In the genomic region with DNA sequence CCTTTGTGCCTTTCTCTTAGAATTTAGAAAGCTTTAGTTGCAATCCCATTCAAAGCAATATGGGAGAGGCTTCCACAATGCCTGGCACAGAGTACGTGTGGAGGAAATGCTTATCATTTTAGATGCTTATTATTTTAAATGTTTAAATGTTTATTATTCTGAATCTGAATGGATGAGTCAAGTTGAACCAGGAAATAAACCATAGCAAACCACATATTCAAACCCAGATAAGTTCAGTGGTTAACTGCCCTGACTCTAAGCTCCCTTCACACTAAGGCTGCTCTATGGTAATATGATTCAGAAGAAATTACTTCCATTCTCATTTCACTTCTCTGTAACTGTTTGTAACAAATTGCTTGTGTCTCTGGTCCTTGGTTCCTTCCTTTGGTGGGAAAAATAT, we compare ENCODE assay signal across 11 cellular contexts. TPM values are rescaled to one million over a fixed set of nuclear protein-coding genes. Genes with fewer than 3 reads are reported as not detected.
DNase-seq lines count a peak whose midpoint lies in the region; ATAC-seq and TF ChIP-seq lines count a peak whose summit lies in the region.
"Had no signal": no experiment of that assay in that cellular context is flagged by ENCODE, and none has a peak within 500 bp of the region (broad histone marks: within the 10 kb centered on the region; RNA-seq: fewer than 3 reads in every experiment).

No MANE protein-coding gene starts in this region.

- no peaks in the 10 kb centered on the region for H3K9me3 ChIP-seq in Panc1 (ENCODE audit: control insufficient read depth, insufficient read depth, low read depth, low read length)
- H3K9me3 ChIP-seq: tibial nerve had no signal

- POLR2A ChIA-PET in Panc1 (lab: Charles Lee), result interaction anchor here (0.6 to 1.5 kb wide), 3 partner anchors 41 to 54 kb away, joined by 3 to 7 read pairs (median 4); no protein-coding TSS in a partner anchor

- intact Hi-C loops in Panc1 (cut with micrococcal nuclease; ENCODE audit: unreplicated experiment), result no loop called here

- H3K4me1 ChIP-seq in Panc1 (ENCODE audit: control insufficient read depth, insufficient read depth, low read length), result peaks cover 29% of the 10 kb centered on the region

- in situ Hi-C loops in Panc1 (cut with HindIII; ENCODE audit: low pct_unique_long_range_greater_than_20kb, low sequenced_read_pairs), result no loop called here

- TF ChIP-seq CTCF in Panc1 (IDR thresholded peaks at IDR 0.05), result no peak

- BruUV-seq in Panc1 (replicated peaks; lab: Mats Ljungman, UMichigan), result no TSS peak

- ATAC-seq in Panc1, result peak; percentile 36

- no peaks in the 10 kb centered on the region for H3K36me3 ChIP-seq in Panc1 (ENCODE audit: control insufficient read depth, insufficient read depth, low read length)
- H3K36me3 ChIP-seq: tibial nerve had no signal

- CTCF ChIA-PET in Panc1 (lab: Charles Lee), result interaction anchor here (0.6 kb wide), 1 partner anchor 12 kb away, joined by 3 read pairs; no protein-coding TSS in a partner anchor

- H3K27me3 ChIP-seq in Panc1 (ENCODE audit: control insufficient read depth, insufficient read depth, low read length), result no peaks in the 10 kb centered on the region
- H3K27me3 ChIP-seq: tibial nerve had no signal

- DNase-seq in DMS53 (lab: John Stamatoyannopoulos, UW) (peak; percentile 36), DMS53 treated with DMSO at 0.1 percent for 48 hours (lab: John Stamatoyannopoulos, UW; ENCODE audit: unreplicated experiment) (no peak), Panc1 (ENCODE audit: low read depth, low spot score) (no peak), dermis microvascular lymphatic vessel endothelial cell (ENCODE audit: low read depth in 2 of 2) (peak; percentile 39 to 82), renal cortical epithelial cell (ENCODE audit: low read depth) (peak; percentile 63), NCI-H446 (lab: John Stamatoyannopoulos, UW) (no peak), NCI-H1092 (lab: John Stamatoyannopoulos, UW) (no peak)
- no peak for DNase-seq in activated effector memory CD4-positive, alpha-beta T cell treated with Interleukin-2 at 50 U/mL for 16 hours
- DNase-seq: nephron progenitor cell had no signal

- no peak overlapping the region; a peak in 1 of 4 replicates for H3K4me3 ChIP-seq in Panc1 (ENCODE audit: low read depth in 2 of 2, low read length in 2 of 2)
- H3K4me3 ChIP-seq: tibial nerve had no signal

- peak overlapping the region; percentile 54; the same call in 1 of the 2 replicates for H3K27ac ChIP-seq in Panc1 (ENCODE audit: low read length)
- H3K27ac ChIP-seq: 22Rv1 had no signal

RNA-seq across cellular contexts. Expression of a gene that starts 5.2 kb away (rescaled TPM):
- total RNA-seq in Panc1 (2021; ENCODE audit: unreplicated experiment), result 80.6 TPM
- 41.3 TPM for polyA plus RNA-seq in Panc1 (2012; ENCODE audit: insufficient read length)
- total RNA-seq in dermis microvascular lymphatic vessel endothelial cell, result 99.0 and 118 TPM in 2 replicates
- total RNA-seq in renal cortical epithelial cell, result 152 and 166 TPM in 2 replicates

Comparison
In these comparisons a context has a peak if more than half of its experiments do, and no peak if none do; other contexts are left out.
1. DNase-seq: peak in DMS53 (single experiment), dermis microvascular lymphatic vessel endothelial cell (2 of 2) and renal cortical epithelial cell (single experiment); none in DMS53 treated with DMSO at 0.1 percent for 48 hours (single experiment), Panc1 (single experiment), NCI-H446 (0 of 2), activated effector memory CD4-positive, alpha-beta T cell treated with Interleukin-2 at 50 U/mL for 16 hours (single experiment) and NCI-H1092 (single experiment).